Comparison of ENCODE assay signal across 16 cellular contexts in genomic region chr1:13945856-13946255, GRCh38.
DNase-seq lines count a peak whose midpoint lies in the region; ATAC-seq and TF ChIP-seq lines count a peak whose summit lies in the region.
"Had no signal": no experiment of that assay in that cellular context is flagged by ENCODE, and none has a peak within 500 bp of the region (broad histone marks: within the 10 kb centered on the region; RNA-seq: fewer than 3 reads in every experiment).

No MANE protein-coding gene starts in this region.

- H3K79me2 ChIP-seq in KMS-11 (ENCODE audit: insufficient read depth, low read depth): no peaks in the 10 kb centered on the region

- H3K9ac ChIP-seq in KMS-11: no peak overlapping the region

- no peak overlapping the region for H2AFZ ChIP-seq in KMS-11 (ENCODE audit: low read depth)

- peaks cover 26% of the 10 kb centered on the region for H3K4me1 ChIP-seq in KMS-11 (ENCODE audit: low read depth, poor library complexity, severe bottlenecking)
- H3K4me1 ChIP-seq: SJCRH30 had no signal

- peak overlapping the region; percentile 56; the same call in 1 of the 2 replicates for H3K4me2 ChIP-seq in KMS-11

- H3K4me3 ChIP-seq in KMS-11 (IDR thresholded peaks at IDR 0.05; ENCODE audit: insufficient read depth, low read depth, low read length): no peak overlapping the region
- H3K4me3 ChIP-seq: SJCRH30 had no signal

- peak overlapping the region; percentile 48; the same call in 1 of the 2 replicates for H3K27ac ChIP-seq in KMS-11
- H3K27ac ChIP-seq: HL-60, SJCRH30 had no signal

- TF ChIP-seq CTCF in KMS-11 (conservative IDR thresholded peaks at IDR 0.05; ENCODE audit: low read depth, low read length): no peak

- DNase-seq in DMS 273 (lab: John Stamatoyannopoulos, UW; ENCODE audit: unreplicated experiment) (peak; percentile 72), cerebellar cortex (ENCODE audit: low spot score) (peak; percentile 60), occipital lobe (lab: John Stamatoyannopoulos, UW) (peak; percentile 14), A172 (ENCODE audit: low spot score) (no peak)
- DNase-seq: AML-193, DND-41, HFFc6, NCI-H1092, NCI-H2081, NCI-H510A, NCI-H748 treated with DMSO at 0.1 percent for 48 hours, SJCRH30 had no signal

- ATAC-seq in HG03175 (IDR thresholded peaks at IDR 0.05; ENCODE audit: unreplicated experiment) (no peak), HG02759 (IDR thresholded peaks at IDR 0.05; ENCODE audit: unreplicated experiment) (no peak)

- no peaks in the 10 kb centered on the region for H3K27me3 ChIP-seq in KMS-11 (ENCODE audit: insufficient read depth, low read depth)

- no peaks in the 10 kb centered on the region for H3K36me3 ChIP-seq in KMS-11 (ENCODE audit: insufficient read depth)
- H3K36me3 ChIP-seq: SJCRH30 had no signal

- no peaks in the 10 kb centered on the region for H4K20me1 ChIP-seq in KMS-11 (ENCODE audit: insufficient read depth)
